18 cellular contexts compared by ENCODE assay signal in the genomic region with DNA sequence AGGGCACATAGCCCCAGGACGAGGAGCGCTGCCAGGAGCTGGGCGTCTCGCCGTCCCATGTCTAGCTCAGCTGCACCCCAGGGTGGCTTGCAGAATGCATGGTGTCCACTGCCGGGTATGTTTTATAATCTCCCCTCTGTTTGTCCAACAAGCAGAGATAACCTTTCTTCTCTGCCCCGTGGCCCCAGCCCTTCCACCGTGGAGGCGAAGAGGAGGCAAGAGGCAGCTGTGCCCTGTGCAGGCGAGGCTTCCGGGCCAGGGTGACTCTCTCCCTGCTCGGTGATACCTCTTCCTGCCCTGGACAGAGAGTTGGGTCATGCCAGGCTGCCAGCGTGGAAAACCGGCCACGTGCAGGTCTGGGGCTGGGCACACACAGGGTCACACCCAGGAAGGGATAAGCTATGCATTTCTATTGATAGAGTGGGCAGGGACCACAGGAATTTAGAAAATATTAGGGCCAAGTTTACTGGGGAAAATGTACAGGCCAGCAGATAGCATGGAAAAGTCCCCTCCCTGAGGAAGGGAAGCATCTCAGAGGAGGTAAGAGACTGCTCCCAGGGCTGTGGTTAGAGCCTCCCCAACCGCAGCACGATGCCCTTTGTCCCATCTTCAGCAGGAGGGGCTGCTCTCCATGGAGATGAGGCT. TPM values are rescaled to one million over a fixed set of nuclear protein-coding genes. Genes with fewer than 3 reads are reported as not detected.
DNase-seq lines count a peak whose midpoint lies in the region; ATAC-seq and TF ChIP-seq lines count a peak whose summit lies in the region.
"Had no signal": no experiment of that assay in that cellular context is flagged by ENCODE, and none has a peak within 500 bp of the region (broad histone marks: within the 10 kb centered on the region; RNA-seq: fewer than 3 reads in every experiment).

A gene with protein sequence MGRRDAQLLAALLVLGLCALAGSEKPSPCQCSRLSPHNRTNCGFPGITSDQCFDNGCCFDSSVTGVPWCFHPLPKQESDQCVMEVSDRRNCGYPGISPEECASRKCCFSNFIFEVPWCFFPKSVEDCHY (minus strand): TSS at position 96 of the 645 bp plus-strand sequence. CDS start 37 bp downstream, at position 59.

- no peaks in the 10 kb centered on the region for H3K9me1 ChIP-seq in IMR-90 (ENCODE audit: insufficient read depth, low read length)

- no peak within 1 kb of the TSS for H3K14ac ChIP-seq in IMR-90 (replicated peaks; ENCODE audit: low read depth, low read length)

- H3K9me3 Mint-ChIP-seq in Caco-2 (ENCODE audit: unreplicated experiment) (peaks cover 11% of the 10 kb centered on the region), progenitor cell of endocrine pancreas (ENCODE audit: low read depth) (peaks cover 6% of the 10 kb centered on the region)

- peak within 1 kb of the TSS; percentile 28 for H3K4me3 Mint-ChIP-seq in Caco-2 (ENCODE audit: unreplicated experiment)
- peak within 1 kb of the TSS; percentile 4 for H3K4me3 Mint-ChIP-seq in progenitor cell of endocrine pancreas (ENCODE audit: low read depth)
- H3K4me3 Mint-ChIP-seq: activated naive CD8-positive, alpha-beta T cell treated with anti-CD3 and anti-CD28 coated beads, Interleukin-2, amount 50 U/mL, for 24 hours; memory B cell had no signal

- no peak for TF ChIP-seq RAD21 in IMR-90 (IDR thresholded peaks at IDR 0.05; ENCODE audit: low read length)

- H3K36me3 ChIP-seq in Caco-2 (ENCODE audit: control insufficient read depth, insufficient read depth, low read length) (no peaks in the 10 kb centered on the region; the same call in 1 of the 2 replicates), IMR-90 (ENCODE audit: control insufficient read depth, insufficient read depth, low read length) (no peaks in the 10 kb centered on the region)
- H3K36me3 ChIP-seq: neutrophil, right atrium auricular region had no signal

- no peak within 1 kb of the TSS for H2AK5ac ChIP-seq in IMR-90 (ENCODE audit: low read depth, low read length)

- no peak for TF ChIP-seq POLR2A in IMR-90 (IDR thresholded peaks at IDR 0.05; ENCODE audit: low read depth, low read length)

- H2BK20ac ChIP-seq in IMR-90 (ENCODE audit: low read depth, low read length), result no peak within 1 kb of the TSS

- H3K9me3 ChIP-seq in Caco-2, result no peaks in the 10 kb centered on the region
- H3K9me3 ChIP-seq in IMR-90 (ENCODE audit: control insufficient read depth, insufficient read depth, low read length), result no peaks in the 10 kb centered on the region; the same call in 1 of the 2 replicates
- H3K9me3 ChIP-seq: neutrophil had no signal

- H3K27me3 ChIP-seq in Caco-2 (replicated peaks; ENCODE audit: control insufficient read depth, insufficient read depth, low read length), result no peaks in the 10 kb centered on the region
- H3K27me3 ChIP-seq in IMR-90 (ENCODE audit: control insufficient read depth, insufficient read depth, low read length), result peaks cover 18% of the 10 kb centered on the region; the same call in 1 of the 2 replicates
- H3K27me3 ChIP-seq: neutrophil, right atrium auricular region had no signal

- WGBS in IMR-90 (ENCODE audit: extremely low coverage in 2 of 2, insufficient read length in 1 of 2), 2 experiments, result 65% methylated on average over 4 of the region's 17 CpGs; no CpG with 5 or more reads in 1 of the 2 experiments

- H3K79me1 ChIP-seq in IMR-90 (ENCODE audit: low read depth in 1 of 2, low read length in 2 of 2), result no peaks in the 10 kb centered on the region

- H2AK9ac ChIP-seq in IMR-90 (replicated peaks; ENCODE audit: low read depth, low read length, poor library complexity), result no peak within 1 kb of the TSS

- no peak within 1 kb of the TSS for H3K4ac ChIP-seq in IMR-90 (ENCODE audit: low read depth, low read length)

- H3K4me2 ChIP-seq in IMR-90 (ENCODE audit: low read depth, low read length), result no peak within 1 kb of the TSS

- CTCF ChIA-PET in Caco-2 (lab: Charles Lee), result no interaction called here
- CTCF ChIA-PET in IMR-90 (lab: Yijun Ruan, JAX), result no interaction called here

- no peak within 1 kb of the TSS for H3K27ac ChIP-seq in IMR-90 (ENCODE audit: insufficient read depth, low read length)
- H3K27ac ChIP-seq: neutrophil, right atrium auricular region had no signal

- H3K23ac ChIP-seq in IMR-90 (ENCODE audit: low read depth, low read length), result no peak within 1 kb of the TSS

- H3K18ac ChIP-seq in IMR-90 (ENCODE audit: low read depth, low read length), result no peak within 1 kb of the TSS

- no peak within 1 kb of the TSS; the same call in 1 of the 2 replicates for H3K4me3 ChIP-seq in Caco-2 (ENCODE audit: low read depth, low read length)
- H3K4me3 ChIP-seq in IMR-90 (ENCODE audit: insufficient read depth, low read depth, low read length), result no peak within 1 kb of the TSS
- H3K4me3 ChIP-seq: right atrium auricular region had no signal

- H4K8ac ChIP-seq in IMR-90 (ENCODE audit: low read depth in 2 of 2, low read length in 2 of 2), result no peak within 1 kb of the TSS

- H3K27me3 Mint-ChIP-seq in Caco-2 (ENCODE audit: insufficient read depth, unreplicated experiment) (no peaks in the 10 kb centered on the region), progenitor cell of endocrine pancreas (peaks cover 11% of the 10 kb centered on the region)

- H2AFZ ChIP-seq in IMR-90 (replicated peaks; ENCODE audit: low read length, poor library complexity), result peak within 1 kb of the TSS; percentile 32

- no peak within 1 kb of the TSS for H4K5ac ChIP-seq in IMR-90 (ENCODE audit: low read depth, low read length)

- H3K36me3 Mint-ChIP-seq in Caco-2 (ENCODE audit: insufficient read depth, unreplicated experiment) (no peaks in the 10 kb centered on the region), progenitor cell of endocrine pancreas (ENCODE audit: insufficient read depth) (no peaks in the 10 kb centered on the region)

- H3K27ac Mint-ChIP-seq in Caco-2 (ENCODE audit: unreplicated experiment), result peak within 1 kb of the TSS; percentile 34
- H3K27ac Mint-ChIP-seq in progenitor cell of endocrine pancreas, result no peak within 1 kb of the TSS
- H3K27ac Mint-ChIP-seq: activated naive CD8-positive, alpha-beta T cell treated with anti-CD3 and anti-CD28 coated beads, Interleukin-2, amount 50 U/mL, for 24 hours; memory B cell had no signal

- H2BK15ac ChIP-seq in IMR-90 (ENCODE audit: low read depth, low read length), result no peak within 1 kb of the TSS

- intact Hi-C loops in Caco-2 (cut with micrococcal nuclease; ENCODE audit: unreplicated experiment) (no loop called here), IMR-90 (cut with micrococcal nuclease) (no loop called here)

- H2BK5ac ChIP-seq in IMR-90 (ENCODE audit: low read depth, low read length, poor library complexity, severe bottlenecking), result no peak within 1 kb of the TSS

- POLR2A ChIA-PET in Caco-2 (lab: Charles Lee), result no interaction called here
- POLR2A ChIA-PET in IMR-90 (lab: Charles Lee; ENCODE audit: unreplicated experiment), result no interaction called here

- dilution Hi-C loops in IMR-90 (cut with HindIII; ENCODE audit: low sequenced_read_pairs, unreplicated experiment), result no loop called here

- DNase-seq in Caco-2 (peak; percentile 37 to 63), IMR-90 (no peak), glomerular visceral epithelial cell (ENCODE audit: extremely low spot score) (peak; percentile 24), progenitor cell of endocrine pancreas (ENCODE audit: low spot score, unreplicated experiment) (no peak), hepatic stellate cell (ENCODE audit: low spot score) (no peak), NCI-H1417 treated with DMSO at 0.1 percent for 48 hours (lab: John Stamatoyannopoulos, UW) (no peak)
- DNase-seq: activated CD4-positive, alpha-beta T cell treated with anti-CD3 and anti-CD28 coated beads for 1 hour; activated naive CD8-positive, alpha-beta T cell treated with anti-CD3 and anti-CD28 coated beads, Interleukin-2, amount 50 U/mL, for 24 hours; NCI-H1930; SHP77 treated with DMSO at 0.1 percent for 48 hours had no signal

- in situ Hi-C loops in IMR-90 (cut with MboI; ENCODE audit: low sequenced_read_pairs), result no loop called here

- no TSS peak for BruUV-seq in Caco-2 (replicated peaks; lab: Mats Ljungman, UMichigan)
- BruUV-seq in IMR-90 (replicated peaks; lab: Mats Ljungman, UMichigan), result no TSS peak

- H3K4me1 ChIP-seq in Caco-2 (peaks cover 12% of the 10 kb centered on the region), IMR-90 (ENCODE audit: control insufficient read depth, insufficient read depth, low read length) (no peaks in the 10 kb centered on the region)
- H3K4me1 ChIP-seq: right atrium auricular region had no signal

- H2BK120ac ChIP-seq in IMR-90 (ENCODE audit: low read depth, low read length), result no peak within 1 kb of the TSS

- no peak for ATAC-seq in IMR-90 (ENCODE audit: low read depth)
- ATAC-seq in GM19035 (IDR thresholded peaks at IDR 0.05; ENCODE audit: unreplicated experiment), result no peak
- ATAC-seq: activated naive CD8-positive, alpha-beta T cell treated with anti-CD3 and anti-CD28 coated beads, Interleukin-2, amount 50 U/mL, for 24 hours had no signal

- no peak within 1 kb of the TSS for H3K9ac ChIP-seq in IMR-90 (ENCODE audit: low read depth, low read length)

- H3K4me1 Mint-ChIP-seq in Caco-2 (ENCODE audit: low read depth, unreplicated experiment) (peaks cover 11% of the 10 kb centered on the region), progenitor cell of endocrine pancreas (ENCODE audit: low read depth) (peaks cover 10% of the 10 kb centered on the region)
- H3K4me1 Mint-ChIP-seq: activated naive CD8-positive, alpha-beta T cell treated with anti-CD3 and anti-CD28 coated beads, Interleukin-2, amount 50 U/mL, for 24 hours had no signal

- H4K91ac ChIP-seq in IMR-90 (ENCODE audit: insufficient read depth, low read depth, low read length), result no peak within 1 kb of the TSS

- no peak within 1 kb of the TSS for H3K56ac ChIP-seq in IMR-90 (ENCODE audit: extremely low read depth, insufficient read depth, low read length)

- TF ChIP-seq CTCF in Caco-2 (IDR thresholded peaks at IDR 0.05; ENCODE audit: insufficient read depth in 1 of 2, low read depth in 1 of 2, low read length in 1 of 2, severe bottlenecking in 1 of 2, unreplicated experiment in 1 of 2), result no peak
- no peak for TF ChIP-seq CTCF in IMR-90 (conservative IDR thresholded peaks at IDR 0.05; ENCODE audit: low read depth, low read length)
- TF ChIP-seq CTCF in progenitor cell of endocrine pancreas (IDR thresholded peaks at IDR 0.05; ENCODE audit: unreplicated experiment), result no peak

- H4K20me1 ChIP-seq in IMR-90 (ENCODE audit: insufficient read depth, low read length), result no peaks in the 10 kb centered on the region

TF ChIP-seq in IMR-90, 13 proteins besides CTCF, POLR2A, EP300 and RAD21:
- TF ChIP-seq NFE2L2 (IDR thresholded peaks at IDR 0.05; ENCODE audit: low read depth, low read length) (no peak), RFX5 (IDR thresholded peaks at IDR 0.05; ENCODE audit: low read depth, low read length) (no peak), CHD1 (IDR thresholded peaks at IDR 0.05; ENCODE audit: low read depth, low read length) (no peak), FOS (IDR thresholded peaks at IDR 0.05; ENCODE audit: low read depth, low read length) (no peak)

RNA-seq across cellular contexts. Expression of the gene that starts here (rescaled TPM):
- 1.2 and 3.4 TPM in 2 replicates for total RNA-seq in Caco-2 (2022)
- not detected in 2 replicates for total RNA-seq in IMR-90 (2012; rRNA removed)
- not detected in 2 replicates for polyA plus RNA-seq in IMR-90 (2012; rRNA removed)
- polyA plus RNA-seq in IMR-90 (2012; cell fraction: cytosol; rRNA removed), result not detected in 2 replicates
- not detected in 2 replicates for polyA plus RNA-seq in IMR-90 (2012; cell fraction: nucleus; rRNA removed; ENCODE audit: low replicate concordance)
- not detected in 2 replicates for total RNA-seq in progenitor cell of endocrine pancreas
- total RNA-seq: glomerular endothelial cell; NCI-H460; right atrium auricular region; subcutaneous adipose tissue; T-helper 1 cell treated with Interleukin-12 subunit alpha and Interleukin-12 subunit beta and Interleukin-4 antibody, amounts not matched to agents 30 ng/mL and 1 ng/mL, for 36 hours had no signal

Comparison
In these comparisons a context has a peak if more than half of its experiments do, and no peak if none do; other contexts are left out.
1. DNase-seq: peak in Caco-2 (2 of 2) and glomerular visceral epithelial cell (single experiment); none in IMR-90 (single experiment), progenitor cell of endocrine pancreas (single experiment), hepatic stellate cell (single experiment) and NCI-H1417 treated with DMSO at 0.1 percent for 48 hours (single experiment).